In the genomic region with DNA sequence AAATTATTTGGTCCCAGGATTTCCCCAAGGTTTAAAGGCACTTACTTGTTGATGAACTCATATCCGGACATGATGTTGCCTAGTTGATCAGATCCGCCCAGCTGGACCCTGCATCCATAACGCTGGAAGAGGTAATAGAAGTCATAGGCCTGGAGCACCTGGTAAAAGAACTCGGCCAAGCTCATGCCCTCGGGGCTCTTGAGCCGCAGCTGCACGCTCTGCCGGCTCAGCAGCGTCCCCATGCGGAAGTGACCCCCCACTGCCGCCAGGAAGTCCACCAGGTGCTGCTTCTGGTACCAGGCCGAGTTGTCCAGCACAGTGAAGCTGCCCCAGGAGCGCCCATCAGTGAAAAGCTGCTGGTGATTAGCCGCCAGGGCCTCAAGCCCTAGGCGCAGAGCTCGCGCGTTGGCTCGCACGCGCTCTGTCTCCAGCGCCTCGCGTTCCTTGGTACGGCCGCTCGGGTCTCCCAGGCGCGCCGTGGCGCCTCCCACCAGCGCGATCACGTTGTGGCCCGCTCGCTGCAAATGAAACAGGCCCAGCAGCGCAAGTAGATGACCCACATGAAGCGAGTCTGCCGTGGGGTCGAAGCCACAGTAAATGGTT, we compare ENCODE assay signal across 8 cellular contexts.
A peak's percentile ranks its signal among the peaks of the same experiment; 100 is the strongest.
DNase-seq lines count a peak whose midpoint lies in the region; ATAC-seq and TF ChIP-seq lines count a peak whose summit lies in the region.

No MANE protein-coding gene starts in this region.

- H3K4me3 ChIP-seq in astrocyte of the spinal cord (ENCODE audit: low read depth, low read length) (peak overlapping the region; percentile 100), skeletal muscle cell (ENCODE audit: low read depth, low read length) (peak overlapping the region; percentile 100)

- ATAC-seq in HG02763 (IDR thresholded peaks at IDR 0.05; ENCODE audit: unreplicated experiment): peak; percentile 71

- TF ChIP-seq CTCF in GM13976 (IDR thresholded peaks at IDR 0.05; ENCODE audit: borderline replicate concordance, control extremely low read depth, extremely low read depth, insufficient read depth, missing control alignments): peak; percentile 96
- peak; percentile 89 for TF ChIP-seq CTCF in astrocyte of the spinal cord (IDR thresholded peaks at IDR 0.05; ENCODE audit: low read depth, low read length)

- in situ Hi-C loops in GM13976 (cut with MboI; ENCODE audit: low sequenced_read_pairs, unreplicated experiment) (loop anchor here (10.0 to 25.0 kb wide), 3 partner anchors 157 to 1260 kb away; no protein-coding TSS in a partner anchor), astrocyte of the spinal cord (cut with HindIII; ENCODE audit: low sequenced_read_pairs) (no loop called here)

- DNase-seq in GM13976 (ENCODE audit: low spot score) (peak; percentile 77), NCI-H1105 treated with DMSO at 0.1 percent for 48 hours (lab: John Stamatoyannopoulos, UW) (peak; percentile 67), T-helper 9 cell (peak; percentile 43), astrocyte of the spinal cord (ENCODE audit: low read depth, low spot score) (peak; percentile 79), iPS DF 4.7 (ENCODE audit: extremely low read depth, low spot score) (peak; percentile 66), skeletal muscle cell (ENCODE audit: low read depth) (peak; percentile 41), GM19240 (ENCODE audit: insufficient read length, low spot score) (no peak)
